In the genomic region with DNA sequence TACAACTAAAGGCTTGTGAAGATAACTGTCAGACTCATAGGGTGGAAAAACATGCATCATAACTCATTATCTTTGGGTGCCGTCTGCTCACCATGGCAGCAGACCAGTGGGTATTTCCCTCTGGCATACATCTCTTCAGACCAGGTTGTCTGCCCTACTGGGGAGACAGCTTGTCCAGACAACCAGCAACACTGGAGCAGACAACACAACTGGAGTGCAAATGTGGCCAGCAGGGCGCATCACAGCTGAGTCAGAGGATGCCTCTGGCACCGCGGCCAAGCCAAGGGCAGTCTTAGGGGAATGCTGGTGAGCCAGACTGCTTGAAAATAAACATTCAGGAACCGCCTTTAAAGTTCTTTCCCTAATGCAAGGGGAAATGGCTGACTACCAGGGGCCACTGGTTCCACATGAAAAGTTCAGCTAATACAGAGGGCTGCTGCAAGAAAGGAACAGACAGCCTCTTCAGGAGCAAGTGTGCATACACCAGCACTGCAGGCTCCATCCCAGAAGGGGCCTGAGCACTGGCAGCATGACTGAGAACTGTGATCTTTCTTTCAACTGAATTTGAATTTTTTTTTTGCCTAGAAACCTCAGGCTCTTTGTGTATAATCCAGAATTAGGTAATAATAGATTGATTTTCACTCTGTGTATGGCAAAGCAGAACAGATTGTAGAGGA, we compare ENCODE assay signal across 9 cellular contexts.
DNase-seq lines count a peak whose midpoint lies in the region; TF ChIP-seq lines count a peak whose summit lies in the region.
"Had no signal": no experiment of that assay in that cellular context is flagged by ENCODE, and none has a peak within 500 bp of the region (broad histone marks: within the 10 kb centered on the region; RNA-seq: fewer than 3 reads in every experiment).

No MANE protein-coding gene starts in this region.

- in situ Hi-C loops in ACHN (cut with HindIII; ENCODE audit: low pct_ligation_motif_present, low pct_unique_long_range_greater_than_20kb, low sequenced_read_pairs): loop anchor here (25.0 kb wide), 1 partner anchor 159 kb away; no protein-coding TSS in a partner anchor

- no peaks in the 10 kb centered on the region for H3K9me3 Mint-ChIP-seq in CD4-positive, alpha-beta memory T cell

- no peaks in the 10 kb centered on the region for H3K4me1 Mint-ChIP-seq in CD4-positive, alpha-beta memory T cell
- H3K4me1 Mint-ChIP-seq: naive B cell had no signal

- POLR2A ChIA-PET in CD4-positive, alpha-beta memory T cell (lab: Charles Lee; ENCODE audit: partially characterized antibody): no interaction called here

- no peaks in the 10 kb centered on the region for H3K9me3 ChIP-seq in colonic mucosa
- H3K9me3 ChIP-seq in CD4-positive, alpha-beta memory T cell (ENCODE audit: control insufficient read depth in 1 of 2, low read length in 2 of 2): no peaks in the 10 kb centered on the region

- no peak overlapping the region for H3K4me3 Mint-ChIP-seq in CD4-positive, alpha-beta memory T cell
- H3K4me3 Mint-ChIP-seq: naive B cell had no signal

- DNase-seq in ACHN: peak; percentile 56
- DNase-seq in HS-5 (ENCODE audit: low read depth): peak; percentile 74
- peak; percentile 30 for DNase-seq in colonic mucosa
- DNase-seq in lung microvascular endothelial cell (ENCODE audit: low read depth in 2 of 2): peak; percentile 14 to 91
- no peak for DNase-seq in CD4-positive, alpha-beta memory T cell
- DNase-seq in stimulated activated naive CD4-positive, alpha-beta T cell (lab: John Stamatoyannopoulos, UW): no peak
- no peak for DNase-seq in NCI-H774 (lab: John Stamatoyannopoulos, UW)
- no peak for DNase-seq in inferior parietal cortex (ENCODE audit: extremely low spot score)
- DNase-seq: naive B cell had no signal

- TF ChIP-seq CTCF in colonic mucosa (IDR thresholded peaks at IDR 0.05): no peak

- no peaks in the 10 kb centered on the region for H3K36me3 ChIP-seq in colonic mucosa
- no peaks in the 10 kb centered on the region for H3K36me3 ChIP-seq in CD4-positive, alpha-beta memory T cell (ENCODE audit: insufficient read depth, low read length)

- H3K4me1 ChIP-seq in colonic mucosa: no peaks in the 10 kb centered on the region
- no peaks in the 10 kb centered on the region for H3K4me1 ChIP-seq in CD4-positive, alpha-beta memory T cell (ENCODE audit: insufficient read depth, low read length)

- no peak overlapping the region for H3K27ac Mint-ChIP-seq in CD4-positive, alpha-beta memory T cell

- no peaks in the 10 kb centered on the region for H3K36me3 Mint-ChIP-seq in CD4-positive, alpha-beta memory T cell
- H3K36me3 Mint-ChIP-seq: naive B cell had no signal

- CTCF ChIA-PET in CD4-positive, alpha-beta memory T cell (lab: Charles Lee; ENCODE audit: partially characterized antibody): interaction anchor here (4.4 kb wide), 1 partner anchor 10 kb away, joined by 34 read pairs; no protein-coding TSS in a partner anchor

- no peak overlapping the region for H3K4me3 ChIP-seq in colonic mucosa
- no peak overlapping the region for H3K4me3 ChIP-seq in CD4-positive, alpha-beta memory T cell (ENCODE audit: low read length in 2 of 2)

- H3K27me3 Mint-ChIP-seq in CD4-positive, alpha-beta memory T cell: peaks cover 3 to 5% of the 10 kb centered on the region in 2 donors

- no peaks in the 10 kb centered on the region for H3K27me3 ChIP-seq in colonic mucosa
- no peaks in the 10 kb centered on the region for H3K27me3 ChIP-seq in CD4-positive, alpha-beta memory T cell (ENCODE audit: insufficient read depth, low read length)

- no peak overlapping the region for H3K27ac ChIP-seq in colonic mucosa
- H3K27ac ChIP-seq in CD4-positive, alpha-beta memory T cell (ENCODE audit: low read depth, low read length): no peak overlapping the region

- no peak overlapping the region for H3K9ac ChIP-seq in colonic mucosa (ENCODE audit: low read depth in 2 of 2, low read length in 2 of 2)

- intact Hi-C loops in colonic mucosa (cut with DNase I): no loop called here
- intact Hi-C loops in CD4-positive, alpha-beta memory T cell (cut with micrococcal nuclease): no loop called here

Comparison
In these comparisons a context has a peak if more than half of its experiments do, and no peak if none do; other contexts are left out.
1. DNase-seq: peak in ACHN (single experiment), HS-5 (single experiment), colonic mucosa (single experiment) and lung microvascular endothelial cell (2 of 2); none in CD4-positive, alpha-beta memory T cell (0 of 5), stimulated activated naive CD4-positive, alpha-beta T cell (0 of 6), NCI-H774 (single experiment) and inferior parietal cortex (single experiment).